1 cellular context compared by ENCODE assay signal in the genomic region with DNA sequence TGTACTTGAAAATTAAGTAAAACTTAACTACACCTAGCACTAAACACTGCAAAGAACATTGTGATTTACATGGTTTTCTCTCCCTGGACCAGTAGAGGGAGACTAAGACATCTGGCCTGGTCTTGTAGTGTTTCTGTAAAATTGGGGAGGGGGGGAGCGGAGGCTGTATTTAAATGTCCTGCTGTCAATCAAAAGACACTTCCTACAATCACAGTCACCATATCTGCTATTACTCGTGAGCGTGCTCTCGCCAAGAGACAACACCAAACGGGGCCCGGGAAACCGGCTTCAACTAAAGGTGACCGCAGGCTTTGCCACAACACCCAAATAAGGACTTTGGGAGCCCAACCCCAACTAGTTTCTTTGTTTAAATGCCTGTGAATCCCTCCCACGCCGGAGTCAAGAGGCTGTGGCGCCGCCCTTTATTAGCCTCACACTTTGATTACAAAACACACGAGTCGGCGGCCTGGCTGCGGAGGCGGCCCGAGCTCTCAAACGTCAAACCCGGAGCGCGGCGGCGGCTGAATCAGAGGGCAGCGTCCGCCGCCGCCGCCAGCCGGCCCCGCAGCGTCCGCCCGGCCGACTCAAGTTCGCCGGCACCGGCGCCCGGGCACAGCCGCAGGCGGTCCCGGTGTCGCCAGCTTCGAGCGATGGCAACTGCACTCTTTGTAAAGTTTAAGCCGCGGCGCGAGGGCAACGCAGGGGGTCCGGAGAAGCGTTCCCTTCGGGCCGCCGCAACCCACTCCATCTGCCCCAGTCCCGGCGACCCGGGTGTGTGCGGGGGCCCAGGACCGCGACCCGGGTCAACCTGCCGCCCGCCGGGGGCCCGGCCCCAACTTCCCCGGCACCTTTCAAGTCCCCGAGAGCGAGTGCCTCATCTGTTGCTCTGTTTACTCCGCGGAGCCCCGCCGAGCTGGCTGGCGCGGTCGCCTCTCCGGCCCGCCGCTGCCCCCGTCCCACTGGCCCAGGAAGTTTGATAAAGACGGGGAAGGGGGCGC.
TF ChIP-seq lines count a peak whose summit lies in the region.

No MANE protein-coding gene starts in this region.

TF ChIP-seq in K562, 482 proteins besides CTCF, POLR2A, EP300 and RAD21 (continued from another document and continues in another):
- TF ChIP-seq, protein P1, sequence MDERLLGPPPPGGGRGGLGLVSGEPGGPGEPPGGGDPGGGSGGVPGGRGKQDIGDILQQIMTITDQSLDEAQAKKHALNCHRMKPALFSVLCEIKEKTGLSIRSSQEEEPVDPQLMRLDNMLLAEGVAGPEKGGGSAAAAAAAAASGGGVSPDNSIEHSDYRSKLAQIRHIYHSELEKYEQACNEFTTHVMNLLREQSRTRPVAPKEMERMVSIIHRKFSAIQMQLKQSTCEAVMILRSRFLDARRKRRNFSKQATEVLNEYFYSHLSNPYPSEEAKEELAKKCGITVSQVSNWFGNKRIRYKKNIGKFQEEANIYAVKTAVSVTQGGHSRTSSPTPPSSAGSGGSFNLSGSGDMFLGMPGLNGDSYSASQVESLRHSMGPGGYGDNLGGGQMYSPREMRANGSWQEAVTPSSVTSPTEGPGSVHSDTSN (CRISPR knock-in tag; IDR thresholded peaks at IDR 0.05; ENCODE audit: low read depth) = peak; percentile 92
- TF ChIP-seq, protein P1 (tag; conservative IDR thresholded peaks at IDR 0.05; ENCODE audit: low read depth) = peak; percentile 99
- TF ChIP-seq, protein P2, sequence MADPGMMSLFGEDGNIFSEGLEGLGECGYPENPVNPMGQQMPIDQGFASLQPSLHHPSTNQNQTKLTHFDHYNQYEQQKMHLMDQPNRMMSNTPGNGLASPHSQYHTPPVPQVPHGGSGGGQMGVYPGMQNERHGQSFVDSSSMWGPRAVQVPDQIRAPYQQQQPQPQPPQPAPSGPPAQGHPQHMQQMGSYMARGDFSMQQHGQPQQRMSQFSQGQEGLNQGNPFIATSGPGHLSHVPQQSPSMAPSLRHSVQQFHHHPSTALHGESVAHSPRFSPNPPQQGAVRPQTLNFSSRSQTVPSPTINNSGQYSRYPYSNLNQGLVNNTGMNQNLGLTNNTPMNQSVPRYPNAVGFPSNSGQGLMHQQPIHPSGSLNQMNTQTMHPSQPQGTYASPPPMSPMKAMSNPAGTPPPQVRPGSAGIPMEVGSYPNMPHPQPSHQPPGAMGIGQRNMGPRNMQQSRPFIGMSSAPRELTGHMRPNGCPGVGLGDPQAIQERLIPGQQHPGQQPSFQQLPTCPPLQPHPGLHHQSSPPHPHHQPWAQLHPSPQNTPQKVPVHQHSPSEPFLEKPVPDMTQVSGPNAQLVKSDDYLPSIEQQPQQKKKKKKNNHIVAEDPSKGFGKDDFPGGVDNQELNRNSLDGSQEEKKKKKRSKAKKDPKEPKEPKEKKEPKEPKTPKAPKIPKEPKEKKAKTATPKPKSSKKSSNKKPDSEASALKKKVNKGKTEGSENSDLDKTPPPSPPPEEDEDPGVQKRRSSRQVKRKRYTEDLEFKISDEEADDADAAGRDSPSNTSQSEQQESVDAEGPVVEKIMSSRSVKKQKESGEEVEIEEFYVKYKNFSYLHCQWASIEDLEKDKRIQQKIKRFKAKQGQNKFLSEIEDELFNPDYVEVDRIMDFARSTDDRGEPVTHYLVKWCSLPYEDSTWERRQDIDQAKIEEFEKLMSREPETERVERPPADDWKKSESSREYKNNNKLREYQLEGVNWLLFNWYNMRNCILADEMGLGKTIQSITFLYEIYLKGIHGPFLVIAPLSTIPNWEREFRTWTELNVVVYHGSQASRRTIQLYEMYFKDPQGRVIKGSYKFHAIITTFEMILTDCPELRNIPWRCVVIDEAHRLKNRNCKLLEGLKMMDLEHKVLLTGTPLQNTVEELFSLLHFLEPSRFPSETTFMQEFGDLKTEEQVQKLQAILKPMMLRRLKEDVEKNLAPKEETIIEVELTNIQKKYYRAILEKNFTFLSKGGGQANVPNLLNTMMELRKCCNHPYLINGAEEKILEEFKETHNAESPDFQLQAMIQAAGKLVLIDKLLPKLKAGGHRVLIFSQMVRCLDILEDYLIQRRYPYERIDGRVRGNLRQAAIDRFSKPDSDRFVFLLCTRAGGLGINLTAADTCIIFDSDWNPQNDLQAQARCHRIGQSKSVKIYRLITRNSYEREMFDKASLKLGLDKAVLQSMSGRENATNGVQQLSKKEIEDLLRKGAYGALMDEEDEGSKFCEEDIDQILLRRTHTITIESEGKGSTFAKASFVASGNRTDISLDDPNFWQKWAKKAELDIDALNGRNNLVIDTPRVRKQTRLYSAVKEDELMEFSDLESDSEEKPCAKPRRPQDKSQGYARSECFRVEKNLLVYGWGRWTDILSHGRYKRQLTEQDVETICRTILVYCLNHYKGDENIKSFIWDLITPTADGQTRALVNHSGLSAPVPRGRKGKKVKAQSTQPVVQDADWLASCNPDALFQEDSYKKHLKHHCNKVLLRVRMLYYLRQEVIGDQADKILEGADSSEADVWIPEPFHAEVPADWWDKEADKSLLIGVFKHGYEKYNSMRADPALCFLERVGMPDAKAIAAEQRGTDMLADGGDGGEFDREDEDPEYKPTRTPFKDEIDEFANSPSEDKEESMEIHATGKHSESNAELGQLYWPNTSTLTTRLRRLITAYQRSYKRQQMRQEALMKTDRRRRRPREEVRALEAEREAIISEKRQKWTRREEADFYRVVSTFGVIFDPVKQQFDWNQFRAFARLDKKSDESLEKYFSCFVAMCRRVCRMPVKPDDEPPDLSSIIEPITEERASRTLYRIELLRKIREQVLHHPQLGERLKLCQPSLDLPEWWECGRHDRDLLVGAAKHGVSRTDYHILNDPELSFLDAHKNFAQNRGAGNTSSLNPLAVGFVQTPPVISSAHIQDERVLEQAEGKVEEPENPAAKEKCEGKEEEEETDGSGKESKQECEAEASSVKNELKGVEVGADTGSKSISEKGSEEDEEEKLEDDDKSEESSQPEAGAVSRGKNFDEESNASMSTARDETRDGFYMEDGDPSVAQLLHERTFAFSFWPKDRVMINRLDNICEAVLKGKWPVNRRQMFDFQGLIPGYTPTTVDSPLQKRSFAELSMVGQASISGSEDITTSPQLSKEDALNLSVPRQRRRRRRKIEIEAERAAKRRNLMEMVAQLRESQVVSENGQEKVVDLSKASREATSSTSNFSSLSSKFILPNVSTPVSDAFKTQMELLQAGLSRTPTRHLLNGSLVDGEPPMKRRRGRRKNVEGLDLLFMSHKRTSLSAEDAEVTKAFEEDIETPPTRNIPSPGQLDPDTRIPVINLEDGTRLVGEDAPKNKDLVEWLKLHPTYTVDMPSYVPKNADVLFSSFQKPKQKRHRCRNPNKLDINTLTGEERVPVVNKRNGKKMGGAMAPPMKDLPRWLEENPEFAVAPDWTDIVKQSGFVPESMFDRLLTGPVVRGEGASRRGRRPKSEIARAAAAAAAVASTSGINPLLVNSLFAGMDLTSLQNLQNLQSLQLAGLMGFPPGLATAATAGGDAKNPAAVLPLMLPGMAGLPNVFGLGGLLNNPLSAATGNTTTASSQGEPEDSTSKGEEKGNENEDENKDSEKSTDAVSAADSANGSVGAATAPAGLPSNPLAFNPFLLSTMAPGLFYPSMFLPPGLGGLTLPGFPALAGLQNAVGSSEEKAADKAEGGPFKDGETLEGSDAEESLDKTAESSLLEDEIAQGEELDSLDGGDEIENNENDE (IDR thresholded peaks at IDR 0.05; ENCODE audit: low read depth, low read length) = no peak
- peak; percentile 93 for TF ChIP-seq BHLHE40 (IDR thresholded peaks at IDR 0.05; ENCODE audit: low read length)
- 0 out of 2 replicates have a peak, but pooled peaks have one; percentile 3 for TF ChIP-seq HCFC1 (IDR thresholded peaks at IDR 0.05; ENCODE audit: low read depth, low read length)
- TF ChIP-seq FOXK1 (CRISPR knock-in tag; IDR thresholded peaks at IDR 0.05; ENCODE audit: borderline replicate concordance) = peak; percentile 94
- TF ChIP-seq, protein P3, sequence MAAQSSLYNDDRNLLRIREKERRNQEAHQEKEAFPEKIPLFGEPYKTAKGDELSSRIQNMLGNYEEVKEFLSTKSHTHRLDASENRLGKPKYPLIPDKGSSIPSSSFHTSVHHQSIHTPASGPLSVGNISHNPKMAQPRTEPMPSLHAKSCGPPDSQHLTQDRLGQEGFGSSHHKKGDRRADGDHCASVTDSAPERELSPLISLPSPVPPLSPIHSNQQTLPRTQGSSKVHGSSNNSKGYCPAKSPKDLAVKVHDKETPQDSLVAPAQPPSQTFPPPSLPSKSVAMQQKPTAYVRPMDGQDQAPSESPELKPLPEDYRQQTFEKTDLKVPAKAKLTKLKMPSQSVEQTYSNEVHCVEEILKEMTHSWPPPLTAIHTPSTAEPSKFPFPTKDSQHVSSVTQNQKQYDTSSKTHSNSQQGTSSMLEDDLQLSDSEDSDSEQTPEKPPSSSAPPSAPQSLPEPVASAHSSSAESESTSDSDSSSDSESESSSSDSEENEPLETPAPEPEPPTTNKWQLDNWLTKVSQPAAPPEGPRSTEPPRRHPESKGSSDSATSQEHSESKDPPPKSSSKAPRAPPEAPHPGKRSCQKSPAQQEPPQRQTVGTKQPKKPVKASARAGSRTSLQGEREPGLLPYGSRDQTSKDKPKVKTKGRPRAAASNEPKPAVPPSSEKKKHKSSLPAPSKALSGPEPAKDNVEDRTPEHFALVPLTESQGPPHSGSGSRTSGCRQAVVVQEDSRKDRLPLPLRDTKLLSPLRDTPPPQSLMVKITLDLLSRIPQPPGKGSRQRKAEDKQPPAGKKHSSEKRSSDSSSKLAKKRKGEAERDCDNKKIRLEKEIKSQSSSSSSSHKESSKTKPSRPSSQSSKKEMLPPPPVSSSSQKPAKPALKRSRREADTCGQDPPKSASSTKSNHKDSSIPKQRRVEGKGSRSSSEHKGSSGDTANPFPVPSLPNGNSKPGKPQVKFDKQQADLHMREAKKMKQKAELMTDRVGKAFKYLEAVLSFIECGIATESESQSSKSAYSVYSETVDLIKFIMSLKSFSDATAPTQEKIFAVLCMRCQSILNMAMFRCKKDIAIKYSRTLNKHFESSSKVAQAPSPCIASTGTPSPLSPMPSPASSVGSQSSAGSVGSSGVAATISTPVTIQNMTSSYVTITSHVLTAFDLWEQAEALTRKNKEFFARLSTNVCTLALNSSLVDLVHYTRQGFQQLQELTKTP (IDR thresholded peaks at IDR 0.05; ENCODE audit: low read depth in 1 of 2, partially characterized antibody in 2 of 2) = peak in 1 of 2 experiments; percentile 68
- TF ChIP-seq, protein P4, sequence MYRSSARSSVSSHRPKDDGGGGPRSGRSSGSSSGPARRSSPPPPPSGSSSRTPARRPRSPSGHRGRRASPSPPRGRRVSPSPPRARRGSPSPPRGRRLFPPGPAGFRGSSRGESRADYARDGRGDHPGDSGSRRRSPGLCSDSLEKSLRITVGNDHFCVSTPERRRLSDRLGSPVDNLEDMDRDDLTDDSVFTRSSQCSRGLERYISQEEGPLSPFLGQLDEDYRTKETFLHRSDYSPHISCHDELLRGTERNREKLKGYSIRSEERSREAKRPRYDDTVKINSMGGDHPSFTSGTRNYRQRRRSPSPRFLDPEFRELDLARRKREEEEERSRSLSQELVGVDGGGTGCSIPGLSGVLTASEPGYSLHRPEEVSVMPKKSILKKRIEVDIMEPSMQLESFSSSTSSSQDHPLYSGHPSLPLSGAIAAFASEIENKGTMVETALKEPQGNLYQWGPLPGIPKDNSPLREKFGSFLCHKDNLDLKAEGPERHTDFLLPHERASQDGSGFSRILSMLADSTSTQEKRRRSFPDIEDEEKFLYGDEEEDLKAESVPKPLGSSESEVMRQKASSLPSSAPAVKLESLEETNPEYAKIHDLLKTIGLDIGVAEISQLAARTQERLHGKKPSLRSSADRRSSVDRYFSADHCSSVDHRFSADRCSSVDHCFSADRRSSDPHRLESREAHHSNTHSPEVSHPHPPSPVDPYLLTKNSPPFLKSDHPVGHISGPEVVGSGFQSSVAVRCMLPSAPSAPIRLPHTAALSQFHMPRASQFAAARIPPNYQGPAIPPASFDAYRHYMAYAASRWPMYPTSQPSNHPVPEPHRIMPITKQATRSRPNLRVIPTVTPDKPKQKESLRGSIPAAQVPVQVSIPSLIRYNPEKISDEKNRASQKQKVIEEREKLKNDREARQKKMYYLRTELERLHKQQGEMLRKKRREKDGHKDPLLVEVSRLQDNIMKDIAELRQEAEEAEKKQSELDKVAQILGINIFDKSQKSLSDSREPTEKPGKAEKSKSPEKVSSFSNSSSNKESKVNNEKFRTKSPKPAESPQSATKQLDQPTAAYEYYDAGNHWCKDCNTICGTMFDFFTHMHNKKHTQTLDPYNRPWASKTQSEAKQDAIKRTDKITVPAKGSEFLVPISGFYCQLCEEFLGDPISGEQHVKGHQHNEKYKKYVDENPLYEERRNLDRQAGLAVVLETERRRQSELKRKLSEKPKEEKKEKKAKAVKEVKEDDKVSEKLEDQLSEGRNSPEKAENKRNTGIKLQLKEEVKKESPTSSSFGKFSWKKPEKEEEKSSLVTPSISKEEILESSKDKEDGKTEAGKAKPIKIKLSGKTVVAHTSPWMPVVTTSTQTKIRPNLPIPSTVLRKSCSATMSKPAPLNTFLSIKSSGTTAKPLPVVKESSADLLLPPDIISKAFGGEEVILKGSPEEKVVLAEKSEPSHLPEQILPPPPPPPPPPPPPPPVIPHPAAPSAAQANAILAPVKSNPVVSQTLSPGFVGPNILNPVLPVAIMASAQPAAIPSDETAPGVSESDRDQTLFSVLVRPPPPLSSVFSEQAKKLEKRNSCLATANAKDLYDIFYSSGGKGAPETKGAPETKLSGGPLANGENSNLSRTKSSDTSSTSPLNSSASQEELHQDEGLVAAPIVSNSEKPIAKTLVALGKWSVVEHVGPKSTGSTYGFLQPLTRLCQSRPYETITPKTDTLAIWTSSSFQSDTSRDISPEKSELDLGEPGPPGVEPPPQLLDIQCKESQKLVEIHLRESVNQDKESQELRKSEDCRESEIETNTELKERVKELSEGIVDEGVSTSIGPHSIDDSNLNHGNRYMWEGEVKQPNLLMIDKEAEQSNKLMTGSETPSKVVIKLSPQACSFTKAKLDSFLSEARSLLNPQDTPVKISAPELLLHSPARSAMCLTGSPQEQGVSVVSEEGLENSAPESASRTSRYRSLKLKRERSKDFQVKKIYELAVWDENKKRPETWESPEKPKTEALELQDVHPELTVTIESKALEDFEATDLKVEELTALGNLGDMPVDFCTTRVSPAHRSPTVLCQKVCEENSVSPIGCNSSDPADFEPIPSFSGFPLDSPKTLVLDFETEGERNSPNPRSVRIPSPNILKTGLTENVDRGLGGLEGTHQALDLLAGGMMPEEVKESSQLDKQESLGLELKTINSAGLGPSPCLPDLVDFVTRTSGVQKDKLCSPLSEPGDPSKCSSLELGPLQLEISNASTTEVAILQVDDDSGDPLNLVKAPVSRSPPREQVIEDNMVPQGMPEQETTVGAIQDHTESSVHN (IDR thresholded peaks at IDR 0.05; ENCODE audit: borderline replicate concordance in 1 of 2, low read depth in 1 of 2) = peak in 1 of 2 experiments; percentile 89; a peak in 2 of 4 replicates
- TF ChIP-seq, protein P5, sequence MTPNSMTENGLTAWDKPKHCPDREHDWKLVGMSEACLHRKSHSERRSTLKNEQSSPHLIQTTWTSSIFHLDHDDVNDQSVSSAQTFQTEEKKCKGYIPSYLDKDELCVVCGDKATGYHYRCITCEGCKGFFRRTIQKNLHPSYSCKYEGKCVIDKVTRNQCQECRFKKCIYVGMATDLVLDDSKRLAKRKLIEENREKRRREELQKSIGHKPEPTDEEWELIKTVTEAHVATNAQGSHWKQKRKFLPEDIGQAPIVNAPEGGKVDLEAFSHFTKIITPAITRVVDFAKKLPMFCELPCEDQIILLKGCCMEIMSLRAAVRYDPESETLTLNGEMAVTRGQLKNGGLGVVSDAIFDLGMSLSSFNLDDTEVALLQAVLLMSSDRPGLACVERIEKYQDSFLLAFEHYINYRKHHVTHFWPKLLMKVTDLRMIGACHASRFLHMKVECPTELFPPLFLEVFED (CRISPR knock-in tag; conservative IDR thresholded peaks at IDR 0.05) = peak; percentile 15; the same call in 1 of the 2 replicates
- no peak; the same call in 1 of the 2 replicates for TF ChIP-seq ZBTB7A (IDR thresholded peaks at IDR 0.05; ENCODE audit: borderline replicate concordance, control insufficient read depth, low read depth, low read length)
- TF ChIP-seq TBL1XR1 (IDR thresholded peaks at IDR 0.05; ENCODE audit: low read length in 2 of 2) = peak; percentile 58 to 76
